In genomic region chr12:49580572-49581535, GRCh38 we compare ENCODE assay signal across 8 cellular contexts. TPM values are rescaled to one million over a fixed set of nuclear protein-coding genes. Genes with fewer than 3 reads are reported as not detected.
DNase-seq lines count a peak whose midpoint lies in the region; ATAC-seq and TF ChIP-seq lines count a peak whose summit lies in the region.

No MANE protein-coding gene starts in this region.

- H3K36me3 ChIP-seq in lung (ENCODE audit: control insufficient read depth in 2 of 2, insufficient read depth in 2 of 2, low read length in 2 of 2), result peaks cover 0 to 9% of the 10 kb centered on the region in 2 donors

- 41 to 44% methylated on average over 8 of the region's 8 CpGs for WGBS in lung, 2 donors

- peaks cover 0 to 2% of the 10 kb centered on the region in 2 donors for H3K4me1 ChIP-seq in lung (ENCODE audit: control insufficient read depth in 2 of 2, insufficient read depth in 2 of 2, low read length in 2 of 2)

- H3K4me3 ChIP-seq in HFF-Myc (replicated peaks; ENCODE audit: low read depth, low read length), result no peak overlapping the region
- H3K4me3 ChIP-seq in lung, result no peak overlapping the region

- no peak overlapping the region for H3K27ac ChIP-seq in lung (ENCODE audit: low read depth in 1 of 2, low read length in 1 of 2)

- peak; percentile 29 for DNase-seq in CMK (ENCODE audit: low read depth)
- peak; percentile 53 for DNase-seq in HFF-Myc (ENCODE audit: extremely low read depth, low read depth)
- DNase-seq in NCI-H510A (lab: John Stamatoyannopoulos, UW), result peak; percentile 66
- DNase-seq in activated CD4-positive, alpha-beta T cell treated with anti-CD3 and anti-CD28 coated beads, Interleukin-2, amount 50 U/mL, for 4 hours, result peak; percentile 39 to 44
- peak; percentile 34 for DNase-seq in effector CD4-positive, alpha-beta T cell
- DNase-seq in lung (ENCODE audit: low spot score), result peak; percentile 71
- peak; percentile 9 for DNase-seq in stimulated activated CD8-positive, alpha-beta memory T cell treated with anti-CD3 and anti-CD28 coated beads, Interleukin-12 subunit alpha, Interleukin-12 subunit beta, amount 100 ng/mL, for 4 hours (ENCODE audit: low read depth)

- no peaks in the 10 kb centered on the region for H3K27me3 ChIP-seq in lung (ENCODE audit: control insufficient read depth, insufficient read depth)

- TF ChIP-seq CTCF in HFF-Myc (IDR thresholded peaks at IDR 0.05; ENCODE audit: low read depth, low read length, missing control alignments) (peak; percentile 89), lung (IDR thresholded peaks at IDR 0.05; ENCODE audit: control extremely low read depth, extremely low read depth) (peak; percentile 71)

- no peaks in the 10 kb centered on the region for H3K9me3 ChIP-seq in lung (ENCODE audit: control insufficient read depth in 2 of 2, insufficient read depth in 1 of 2, low read length in 1 of 2)

- peak; percentile 51 for ATAC-seq in lung (ENCODE audit: insufficient read depth, low FRiP score)
- no peak for ATAC-seq in GM19035 (IDR thresholded peaks at IDR 0.05; ENCODE audit: unreplicated experiment)

RNA-seq across cellular contexts. Expression of gene MCRS1, which starts 12.9 kb away (rescaled TPM):
- 10 to 100 TPM; 35.6 to 55.8 TPM for total RNA-seq in lung
- polyA plus RNA-seq in lung, result 10 to 100 TPM; 48.0 to 50.0 TPM

RNA-seq across cellular contexts. Expression of gene FAM186B, which starts 24.6 kb away (rescaled TPM):
- under 1 TPM; 0.54 to 0.80 TPM for total RNA-seq in lung
- under 1 TPM; 0.17 to 0.31 TPM for polyA plus RNA-seq in lung

RNA-seq across cellular contexts. Expression of gene KCNH3, which starts 42.0 kb away (rescaled TPM):
- total RNA-seq in lung, result 1 to 10 TPM; 1.6 to 7.1 TPM
- polyA plus RNA-seq in lung, result 1 to 10 TPM; 1.1 to 1.6 TPM

RNA-seq across cellular contexts. Expression of gene PRPF40B, which starts 42.5 kb away (rescaled TPM):
- total RNA-seq in lung, result 10 to 100 TPM; 15.8 to 20.0 TPM
- 10 to 100 TPM; 10.0 to 18.3 TPM for polyA plus RNA-seq in lung

Comparison
In these comparisons a context has a peak if more than half of its experiments do, and no peak if none do; other contexts are left out.
1. DNase-seq: peak in every context shown above with its lines; median percentile 71 in lung; 66 in NCI-H510A; 53 in HFF-Myc; 42 in activated CD4-positive, alpha-beta T cell treated with anti-CD3 and anti-CD28 coated beads, Interleukin-2, amount 50 U/mL, for 4 hours; 34 in effector CD4-positive, alpha-beta T cell; 29 in CMK; 9 in stimulated activated CD8-positive, alpha-beta memory T cell treated with anti-CD3 and anti-CD28 coated beads, Interleukin-12 subunit alpha, Interleukin-12 subunit beta, amount 100 ng/mL, for 4 hours.